ENCODE assay signal across 8 cellular contexts in the genomic region with DNA sequence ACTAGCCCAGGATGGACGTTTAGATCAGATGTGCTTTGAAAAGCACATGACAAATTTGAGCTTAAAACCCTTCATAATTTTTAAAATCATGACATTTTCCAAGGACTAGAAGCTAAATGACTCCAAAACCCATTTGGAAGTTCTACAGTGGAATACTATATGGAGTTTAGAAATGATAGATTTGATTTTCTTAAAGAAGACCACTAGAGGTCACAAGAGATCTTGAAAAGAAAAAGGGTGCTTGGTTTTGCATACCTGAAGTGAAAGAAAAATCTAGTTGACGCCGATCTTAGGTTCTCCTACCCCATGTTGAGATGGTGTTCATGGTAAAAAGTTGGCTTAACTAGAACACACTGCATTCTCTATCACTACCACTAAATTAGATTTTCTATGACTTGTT. TPM values are rescaled to one million over a fixed set of nuclear protein-coding genes. Genes with fewer than 3 reads are reported as not detected.
DNase-seq lines count a peak whose midpoint lies in the region; FAIRE-seq and TF ChIP-seq lines count a peak whose summit lies in the region.

No MANE protein-coding gene starts in this region.

- in situ Hi-C loops in brain microvascular endothelial cell (cut with HindIII; ENCODE audit: low pct_ligation_motif_present, low sequenced_read_pairs), result no loop called here

- H3K9me3 ChIP-seq in uterus, result no peaks in the 10 kb centered on the region

- H3K4me1 ChIP-seq in uterus, result no peaks in the 10 kb centered on the region

- no peak for TF ChIP-seq POLR2A in uterus (IDR thresholded peaks at IDR 0.05)

- intact Hi-C loops in uterus (cut with DNase I; ENCODE audit: low total_unique reads), result no loop called here

- TF ChIP-seq CTCF in brain microvascular endothelial cell (IDR thresholded peaks at IDR 0.05; ENCODE audit: low read depth, low read length, missing control alignments) (peak; percentile 26), uterus (IDR thresholded peaks at IDR 0.05) (peak; percentile 36 to 56 (median 43))

- H3K4me3 ChIP-seq in brain microvascular endothelial cell (ENCODE audit: low read depth, low read length) (no peak overlapping the region), uterus (no peak overlapping the region)

- H3K27me3 ChIP-seq in brain microvascular endothelial cell (replicated peaks) (no peaks in the 10 kb centered on the region), uterus (no peaks in the 10 kb centered on the region)

- no peak overlapping the region for H3K27ac ChIP-seq in brain microvascular endothelial cell
- H3K27ac ChIP-seq in uterus, result no peak overlapping the region

- H3K36me3 ChIP-seq in brain microvascular endothelial cell (replicated peaks) (no peaks in the 10 kb centered on the region), uterus (no peaks in the 10 kb centered on the region)

- FAIRE-seq in G401.6 (lab: Jason Lieb, UNC), result peak; percentile 95
- FAIRE-seq in HTR-8/SVneo (lab: Jason Lieb, UNC), result no peak

- peak; percentile 14 for DNase-seq in HTR-8/SVneo (ENCODE audit: insufficient read length, low spot score)
- peak; percentile 74 for DNase-seq in NCI-H82 (lab: John Stamatoyannopoulos, UW)
- DNase-seq in brain microvascular endothelial cell, result no peak
- peak; percentile 49 for DNase-seq in kidney glomerular epithelial cell (lab: John Stamatoyannopoulos, UW)
- no peak for DNase-seq in uterus
- no peak for DNase-seq in hepatic stellate cell (ENCODE audit: low spot score)
- DNase-seq in stimulated activated CD4-positive, alpha-beta T cell treated with anti-CD3 and anti-CD28 coated beads, Interleukin-4, amount 100 ng/mL, for 4 hours, result no peak

RNA-seq across cellular contexts. Expression of a gene that starts 31.5 kb away (rescaled TPM):
- 1 to 10 TPM in 3 of 4 donors, not detected in 1; 3.0 to 8.2 (median 7.5) TPM for total RNA-seq in uterus

RNA-seq across cellular contexts. Expression of a gene that starts 31.5 kb away (rescaled TPM):
- total RNA-seq in uterus, result 10 to 100 TPM; 21.8 to 58.4 (median 38.4) TPM

Comparison
In these comparisons a context has a peak if more than half of its experiments do, and no peak if none do; other contexts are left out.
1. DNase-seq: peak in HTR-8/SVneo (single experiment), NCI-H82 (single experiment) and kidney glomerular epithelial cell (single experiment); none in brain microvascular endothelial cell (single experiment), uterus (0 of 2), hepatic stellate cell (single experiment) and stimulated activated CD4-positive, alpha-beta T cell treated with anti-CD3 and anti-CD28 coated beads, Interleukin-4, amount 100 ng/mL, for 4 hours (0 of 2).